Comparison of ENCODE assay signal across 8 cellular contexts in the genomic region with DNA sequence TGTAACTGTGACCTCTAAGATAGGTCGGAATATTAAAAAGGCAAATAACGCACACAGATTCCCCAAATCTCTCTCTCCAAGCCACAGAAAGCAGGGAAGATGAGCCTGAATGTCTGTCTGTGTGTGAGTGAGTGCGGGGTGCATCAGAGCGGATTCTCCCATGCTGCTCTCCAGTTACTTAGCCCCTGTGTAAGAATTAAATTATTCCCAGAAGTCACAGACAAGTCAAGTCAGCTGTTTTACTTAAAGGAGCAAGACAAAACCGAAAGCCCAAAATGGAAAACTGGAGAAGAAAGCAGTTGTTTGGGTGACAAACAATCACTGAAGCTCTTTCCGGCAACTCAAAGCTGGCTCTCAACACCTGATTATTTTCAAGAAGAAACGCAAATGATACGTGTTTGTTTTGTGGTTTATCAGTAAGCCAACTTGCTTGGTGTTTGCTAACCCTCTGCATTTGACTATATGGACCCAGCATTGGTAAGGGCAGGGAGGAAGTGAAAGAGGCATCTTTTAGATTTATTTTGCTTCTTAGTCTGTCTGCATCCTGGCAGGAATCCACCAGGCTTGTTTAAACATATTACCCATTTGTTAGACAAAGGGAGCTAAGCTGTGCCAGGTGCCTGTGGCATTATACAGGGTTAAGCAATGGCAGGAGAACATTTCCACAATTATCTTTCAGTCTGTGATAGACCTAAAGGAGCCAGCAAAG.
DNase-seq lines count a peak whose midpoint lies in the region; ATAC-seq, FAIRE-seq and TF ChIP-seq lines count a peak whose summit lies in the region.

No MANE protein-coding gene starts in this region.

- no peaks in the 10 kb centered on the region for H4K20me1 ChIP-seq in H9 (ENCODE audit: control insufficient read depth, insufficient read depth, insufficient read length)
- no peaks in the 10 kb centered on the region for H4K20me1 ChIP-seq in GM12878 (ENCODE audit: control insufficient read depth, insufficient read depth)

- CTCF ChIA-PET in GM12878 (lab: Yijun Ruan, JAX): interaction anchor here (0.6 kb wide), 1 partner anchor 120 kb away, joined by 3 read pairs; no protein-coding TSS in a partner anchor

- H3K4me3 Mint-ChIP-seq in H9: peak overlapping the region in 1 of 2 experiments; percentile 1; a peak in 1 of 5 replicates

- H4K8ac ChIP-seq in H9 (replicated peaks; ENCODE audit: insufficient read length, low read depth, low read length): no peak overlapping the region

- H3K9me3 Mint-ChIP-seq in H9: no peaks in the 10 kb centered on the region

- no peak overlapping the region for H4K91ac ChIP-seq in H9 (ENCODE audit: insufficient read length, low read depth, low read length)

- no peak overlapping the region for H2BK5ac ChIP-seq in H9 (ENCODE audit: insufficient read length, low read length)

- SMC1A ChIA-PET in GM12878 (lab: Charles Lee; ENCODE audit: uncharacterized antibody, unreplicated experiment): interaction anchor here (0.9 to 2.3 kb wide), 3 partner anchors 10 to 65 kb away, joined by 3 to 10 read pairs (median 3); no protein-coding TSS in a partner anchor

- H3T11ph ChIP-seq in H9 (ENCODE audit: low read length): no peak overlapping the region

- no peak overlapping the region for H3K4ac ChIP-seq in H9 (ENCODE audit: low read depth, low read length)

- TF ChIP-seq EP300 in GM12878 (IDR thresholded peaks at IDR 0.05; ENCODE audit: borderline replicate concordance in 1 of 2, control insufficient read depth in 1 of 2, low read depth in 2 of 2, low read length in 2 of 2): peak; percentile 30 to 53; a peak in 2 of 4 replicates

- H3K27ac ChIP-seq in H9 (ENCODE audit: insufficient read length, low read depth, low read length): no peak overlapping the region
- H3K27ac ChIP-seq in GM12878 (ENCODE audit: control insufficient read depth, insufficient read depth): no peak overlapping the region
- H3K27ac ChIP-seq in coronary artery: no peak overlapping the region

- TF ChIP-seq CTCF in H9 (conservative IDR thresholded peaks at IDR 0.05) (no peak), GM12878 (IDR thresholded peaks at IDR 0.05 in 2 of 3, conservative IDR thresholded peaks at IDR 0.05 in 1 of 3; ENCODE audit: control insufficient read depth in 2 of 3, extremely low read depth in 1 of 3, insufficient read depth in 1 of 3, low read depth in 3 of 3, low read length in 3 of 3) (no peak), retinal pigment epithelial cell (conservative IDR thresholded peaks at IDR 0.05; ENCODE audit: low read depth, low read length) (no peak), coronary artery (IDR thresholded peaks at IDR 0.05) (no peak)

- H3K4me3 ChIP-seq in GM12878 (no peak overlapping the region), retinal pigment epithelial cell (ENCODE audit: low read length) (no peak overlapping the region), HAP-1 (no peak overlapping the region), coronary artery (no peak overlapping the region)

- RAD21 ChIA-PET in GM12878 (lab: Charles Lee; ENCODE audit: unreplicated experiment): no interaction called here

- no peaks in the 10 kb centered on the region for H3K79me1 ChIP-seq in H9 (ENCODE audit: insufficient read depth, low read depth, low read length, poor library complexity, severe bottlenecking)

- H3K4me1 ChIP-seq in H9 (ENCODE audit: insufficient read depth, low read length): peaks cover 11% of the 10 kb centered on the region; the same call in 1 of the 2 replicates
- H3K4me1 ChIP-seq in GM12878 (ENCODE audit: control insufficient read depth, insufficient read depth, low read length): no peaks in the 10 kb centered on the region; the same call in 1 of the 2 replicates
- H3K4me1 ChIP-seq in HAP-1: no peaks in the 10 kb centered on the region

- no peak overlapping the region for H4K5ac ChIP-seq in H9 (ENCODE audit: insufficient read length, low read depth, low read length)

- in situ Hi-C loops in GM12878 (cut with MboI): no loop called here
- in situ Hi-C loops in HAP-1 (cut with MboI; ENCODE audit: low sequenced_read_pairs): no loop called here

- H2BK120ac ChIP-seq in H9 (ENCODE audit: low read depth, low read length, poor library complexity, severe bottlenecking): no peak overlapping the region

- H3K27me3 ChIP-seq in H9 (ENCODE audit: insufficient read depth, low read length) (no peaks in the 10 kb centered on the region), GM12878 (replicated peaks in 1 of 2; ENCODE audit: control insufficient read depth in 2 of 2, insufficient read depth in 2 of 2, low read length in 1 of 2) (no peaks in the 10 kb centered on the region), HAP-1 (ENCODE audit: low read depth) (no peaks in the 10 kb centered on the region)

- H3K4me1 Mint-ChIP-seq in H9: peaks cover 44 to 49% of the 10 kb centered on the region in 2 experiments

- H3K27me3 Mint-ChIP-seq in H9 (ENCODE audit: low read depth): no peaks in the 10 kb centered on the region

- H3K4me2 ChIP-seq in H9 (ENCODE audit: insufficient read depth, insufficient read length, low read length) (no peak overlapping the region), GM12878 (ENCODE audit: control insufficient read depth, insufficient read depth) (peak overlapping the region; percentile 67)

- DNase-seq in DMS79 (lab: John Stamatoyannopoulos, UW): peak; percentile 97
- no peak for DNase-seq in H9
- DNase-seq in NCI-H1436 treated with DMSO at 0.1 percent for 48 hours (lab: John Stamatoyannopoulos, UW): peak; percentile 99
- peak; percentile 68 for DNase-seq in GM12878 (ENCODE audit: low read depth, low spot score)
- peak; percentile 53 for DNase-seq in retinal pigment epithelial cell (ENCODE audit: low read depth)
- no peak for DNase-seq in epidermal melanocyte (ENCODE audit: insufficient read length, low spot score)
- DNase-seq in HAP-1 (ENCODE audit: low spot score in 2 of 2): no peak
- no peak for DNase-seq in coronary artery (ENCODE audit: low spot score)

- peak overlapping the region; percentile 3 to 31 (median 9) for H3K27ac Mint-ChIP-seq in H9

- no peaks in the 10 kb centered on the region for H3K36me3 Mint-ChIP-seq in H9 (ENCODE audit: insufficient read depth in 1 of 3, low read depth in 3 of 3)

- H3K18ac ChIP-seq in H9 (ENCODE audit: insufficient read length, low read depth, low read length): no peak overlapping the region

- no peak for FAIRE-seq in GM12878 (lab: Jason Lieb, UNC)

- H2BK12ac ChIP-seq in H9 (ENCODE audit: insufficient read length, low read depth, low read length): no peak overlapping the region

- no peak overlapping the region for H3K9ac ChIP-seq in H9 (ENCODE audit: extremely low read depth, insufficient read length, low read length)
- no peak overlapping the region for H3K9ac ChIP-seq in GM12878 (ENCODE audit: control insufficient read depth, insufficient read depth, low read length)

- H3K36me3 ChIP-seq in GM12878 (ENCODE audit: control insufficient read depth in 2 of 2, insufficient read depth in 2 of 2, low read length in 1 of 2) (no peaks in the 10 kb centered on the region), HAP-1 (replicated peaks) (no peaks in the 10 kb centered on the region)

- no peak overlapping the region for H2BK15ac ChIP-seq in H9 (ENCODE audit: low read depth, low read length)

- H3K9me3 ChIP-seq in H9 (ENCODE audit: control insufficient read depth, low read depth, low read length): no peaks in the 10 kb centered on the region
- H3K9me3 ChIP-seq in GM12878 (replicated peaks; ENCODE audit: control insufficient read depth, insufficient read depth, low read length): no peaks in the 10 kb centered on the region
- H3K9me3 ChIP-seq in HAP-1: no peaks in the 10 kb centered on the region

- H3K56ac ChIP-seq in H9 (ENCODE audit: insufficient read length, low read depth, low read length): no peak overlapping the region

- no peak overlapping the region for H2AFZ ChIP-seq in H9 (ENCODE audit: low read length)
- H2AFZ ChIP-seq in GM12878 (ENCODE audit: control insufficient read depth, low read depth, low read length): no peak overlapping the region

- whole genome bisulfite sequencing in H9 (ENCODE audit: extremely low coverage, insufficient read length, low lambda C conversion rate): no CpG with 5 or more reads among the region's 8 CpGs
- WGBS in GM12878 (ENCODE audit: insufficient coverage, insufficient replicate concordance, low lambda C conversion rate, missing lambda C conversion rate): 38% methylated on average over 8 of the region's 8 CpGs

- no peak overlapping the region for H2BK20ac ChIP-seq in H9 (ENCODE audit: low read depth, low read length, poor library complexity, severe bottlenecking)

- TF ChIP-seq POLR2A in GM12878 (IDR thresholded peaks at IDR 0.05; ENCODE audit: low read depth, low read length): no peak

- no peak for TF ChIP-seq RAD21 in GM12878 (IDR thresholded peaks at IDR 0.05; ENCODE audit: insufficient read depth, low read depth, low read length)

- H3K79me2 ChIP-seq in H9 (ENCODE audit: insufficient read depth, low read length) (no peaks in the 10 kb centered on the region), GM12878 (ENCODE audit: control insufficient read depth, insufficient read depth, low read length) (no peaks in the 10 kb centered on the region)

- BruUV-seq in GM12878 (replicated peaks; lab: Mats Ljungman, UMichigan): no TSS peak

- intact Hi-C loops in GM12878 (cut with micrococcal nuclease; ENCODE audit: unreplicated experiment): no loop called here

- POLR2A ChIA-PET in GM12878 (lab: Charles Lee): no interaction called here

- no peak overlapping the region for H3K14ac ChIP-seq in H9 (ENCODE audit: insufficient read depth, low read length)

- peak; percentile 96 for ATAC-seq in GM12878

- no peak overlapping the region for H2AK5ac ChIP-seq in H9 (ENCODE audit: insufficient read length, low read length)

- H3K23me2 ChIP-seq in H9 (ENCODE audit: insufficient read length, low read depth, low read length, poor library complexity, severe bottlenecking): no peaks in the 10 kb centered on the region

- no peak overlapping the region for H3K23ac ChIP-seq in H9 (ENCODE audit: insufficient read length, low read depth, low read length)

TF ChIP-seq in GM12878, 131 proteins besides CTCF, POLR2A, EP300 and RAD21:
- peak; percentile 43; the same call in 1 of the 3 replicates for TF ChIP-seq POU2F2 (IDR thresholded peaks at IDR 0.05; ENCODE audit: borderline replicate concordance, low read depth, low read length)
- TF ChIP-seq SPI1 (IDR thresholded peaks at IDR 0.05; ENCODE audit: borderline replicate concordance, insufficient read depth, low read depth, low read length): peak; percentile 93
- peak; percentile 17 to 55; a peak in 3 of 4 replicates for TF ChIP-seq IKZF2 (IDR thresholded peaks at IDR 0.05)
- TF ChIP-seq STAT3 (IDR thresholded peaks at IDR 0.05; ENCODE audit: low read depth, low read length): no peak
- TF ChIP-seq ZNF207 (IDR thresholded peaks at IDR 0.05; ENCODE audit: borderline replicate concordance): no peak
- TF ChIP-seq PAX5 (IDR thresholded peaks at IDR 0.05; ENCODE audit: borderline replicate concordance, low read depth, low read length): 0 out of 2 replicates have a peak, but pooled peaks have one; percentile 16
- peak; percentile 47 for TF ChIP-seq RUNX3 (IDR thresholded peaks at IDR 0.05; ENCODE audit: low read length)
- no peak for TF ChIP-seq NBN (IDR thresholded peaks at IDR 0.05)
- peak; percentile 19; the same call in 1 of the 2 replicates for TF ChIP-seq MTA2 (IDR thresholded peaks at IDR 0.05; ENCODE audit: low read depth)

Comparison
In these comparisons a context has a peak if more than half of its experiments do, and no peak if none do; other contexts are left out.
1. DNase-seq: peak in DMS79 (single experiment), NCI-H1436 treated with DMSO at 0.1 percent for 48 hours (single experiment), GM12878 (single experiment) and retinal pigment epithelial cell (single experiment); none in H9 (single experiment), epidermal melanocyte (single experiment), HAP-1 (0 of 2) and coronary artery (single experiment).